ENCODE assay signal across 2 cellular contexts in the genomic region with DNA sequence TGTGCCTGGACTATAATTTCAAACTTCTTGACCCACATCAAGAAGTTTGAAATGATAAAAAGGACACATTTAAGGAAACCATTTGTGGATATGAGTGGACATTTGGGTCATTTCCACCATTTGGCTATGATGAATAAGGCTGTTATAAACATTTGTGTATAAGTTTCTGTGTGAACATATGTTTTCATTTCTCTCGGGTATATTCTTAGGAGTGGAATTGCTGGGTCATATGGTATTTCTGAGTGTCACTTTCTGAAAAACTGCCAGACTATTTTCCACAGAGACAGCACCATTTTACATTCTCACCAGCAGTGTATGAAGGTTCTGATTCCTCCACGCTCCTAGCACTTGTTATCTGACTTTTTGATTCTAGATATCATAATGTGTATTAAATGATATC.
TF ChIP-seq lines count a peak whose summit lies in the region.

No MANE protein-coding gene starts in this region.

TF ChIP-seq in IMR-90, 13 proteins besides CTCF, POLR2A, EP300 and RAD21 (continued from another document):
- no peak for TF ChIP-seq SMC3 (IDR thresholded peaks at IDR 0.05; ENCODE audit: low read depth, low read length)
- TF ChIP-seq RFX5 (IDR thresholded peaks at IDR 0.05; ENCODE audit: low read depth, low read length) = no peak

TF ChIP-seq in GM12891, 5 proteins besides CTCF, POLR2A, EP300 and RAD21 (continued from another document):
- no peak for TF ChIP-seq SPI1 (IDR thresholded peaks at IDR 0.05; ENCODE audit: low read depth, low read length)
- no peak for TF ChIP-seq PAX5 (IDR thresholded peaks at IDR 0.05; ENCODE audit: insufficient read depth, low read length, severe bottlenecking)
- TF ChIP-seq TAF1 (IDR thresholded peaks at IDR 0.05; ENCODE audit: low read depth, low read length) = no peak
TF ChIP-seq in GM12891: peak in this region for 0.
